ENCODE assay signal across 11 cellular contexts in the genomic region with DNA sequence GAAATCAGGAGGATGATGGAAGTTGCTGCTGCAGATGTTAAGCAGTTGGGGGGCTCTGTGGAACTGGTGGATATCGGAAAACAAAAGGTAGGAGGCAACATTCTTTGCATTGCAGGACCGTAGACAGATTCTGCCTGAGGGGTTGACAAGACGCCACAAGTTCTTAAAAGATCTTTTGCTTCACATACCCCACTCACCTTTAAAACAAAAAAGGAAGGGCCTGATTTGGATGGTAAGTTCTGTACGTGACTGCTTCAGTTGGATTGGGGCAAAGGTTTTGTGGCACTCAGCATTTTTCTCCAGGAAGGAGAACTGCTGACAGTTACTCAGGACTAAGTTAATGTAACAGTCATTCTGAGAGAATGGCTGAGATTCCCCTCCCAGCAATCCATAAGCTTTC.
DNase-seq lines count a peak whose midpoint lies in the region; ATAC-seq and TF ChIP-seq lines count a peak whose summit lies in the region.
"Had no signal": no experiment of that assay in that cellular context is flagged by ENCODE, and none has a peak within 500 bp of the region (broad histone marks: within the 10 kb centered on the region; RNA-seq: fewer than 3 reads in every experiment).

No MANE protein-coding gene starts in this region.

- H3F3A ChIP-seq in OCI-LY1 (ENCODE audit: insufficient read depth, low read length) = 0 out of 2 replicates have a peak, but pooled peaks cover 5% of the 10 kb centered on the region

- H3K4me3 Mint-ChIP-seq in nephron progenitor cell = no peak overlapping the region

- peak overlapping the region; percentile 87 for H3K4me3 ChIP-seq in OCI-LY1 (ENCODE audit: low read depth, low read length, poor library complexity, severe bottlenecking)
- H3K4me3 ChIP-seq in duodenal mucosa (ENCODE audit: low read depth in 1 of 2, low read length in 2 of 2) = peak overlapping the region; percentile 11 to 38
- H3K4me3 ChIP-seq: cardiac muscle cell had no signal

- peaks cover 61% of the 10 kb centered on the region for H3K36me3 Mint-ChIP-seq in nephron progenitor cell (ENCODE audit: low read depth)

- H3K27me3 Mint-ChIP-seq in nephron progenitor cell (ENCODE audit: low read depth, poor library complexity) = no peaks in the 10 kb centered on the region

- TF ChIP-seq CTCF in OCI-LY1 (IDR thresholded peaks at IDR 0.05; ENCODE audit: low read length) (no peak), nephron progenitor cell (IDR thresholded peaks at IDR 0.05) (no peak)

- peak; percentile 72 for DNase-seq in CD1c-positive myeloid dendritic cell (ENCODE audit: extremely low spot score)
- DNase-seq in nephron progenitor cell = no peak
- DNase-seq in activated CD4-positive, CD25-positive, alpha-beta regulatory T cell treated with anti-CD3 and anti-CD28 coated beads, Interleukin-2, amount 50 U/mL, for 72 hours = no peak
- DNase-seq: hippocampal formation, KBM-7 had no signal

- H3K27ac Mint-ChIP-seq in nephron progenitor cell = peak overlapping the region; percentile 98

- no peaks in the 10 kb centered on the region for H3K9me2 ChIP-seq in OCI-LY1 (ENCODE audit: low read depth, low read length)

- TF ChIP-seq POLR2A in GM18505 (IDR thresholded peaks at IDR 0.05; ENCODE audit: borderline replicate concordance, extremely low read depth, insufficient read depth, insufficient read length) = no peak

- peak overlapping the region; percentile 95 for H3K27ac ChIP-seq in OCI-LY1 (ENCODE audit: low read depth, low read length, poor library complexity, severe bottlenecking)
- peak overlapping the region; percentile 30 for H3K27ac ChIP-seq in duodenal mucosa (ENCODE audit: low read depth, low read length)
- H3K27ac ChIP-seq: cardiac muscle cell had no signal

- H3K4me1 Mint-ChIP-seq in nephron progenitor cell = peaks cover 34% of the 10 kb centered on the region

- H3K36me3 ChIP-seq in OCI-LY1 (ENCODE audit: insufficient read depth, low read length) = peaks cover 47% of the 10 kb centered on the region
- H3K36me3 ChIP-seq in duodenal mucosa (ENCODE audit: control insufficient read depth in 1 of 2, insufficient read depth in 2 of 2, low read length in 2 of 2) = peaks cover 20 to 42% of the 10 kb centered on the region in 2 donors

- peaks cover 6% of the 10 kb centered on the region; the same call in 1 of the 2 replicates for H3K79me2 ChIP-seq in OCI-LY1 (ENCODE audit: insufficient read depth, low read length)

- H3K9ac ChIP-seq in OCI-LY1 (ENCODE audit: low read length) (peak overlapping the region; percentile 67), duodenal mucosa (ENCODE audit: low read depth in 1 of 2, low read length in 2 of 2) (peak overlapping the region in 1 of 2 donors; percentile 23)

- no peaks in the 10 kb centered on the region for H4K20me1 ChIP-seq in OCI-LY1 (ENCODE audit: insufficient read depth, low read length)

- no peaks in the 10 kb centered on the region for H3K9me3 Mint-ChIP-seq in nephron progenitor cell

- H2AFZ ChIP-seq in OCI-LY1 (ENCODE audit: low read length) = no peak overlapping the region

- ATAC-seq in HG03354 (IDR thresholded peaks at IDR 0.05; ENCODE audit: poor library complexity, severe bottlenecking, unreplicated experiment) (no peak), GM21576 (IDR thresholded peaks at IDR 0.05; ENCODE audit: unreplicated experiment) (no peak), GM18505 (IDR thresholded peaks at IDR 0.05; ENCODE audit: unreplicated experiment) (no peak)

- H3K4me1 ChIP-seq in OCI-LY1 (ENCODE audit: insufficient read depth, low read length, severe bottlenecking) (peaks cover 47% of the 10 kb centered on the region), duodenal mucosa (ENCODE audit: control insufficient read depth in 1 of 2, insufficient read depth in 2 of 2, low read length in 2 of 2) (peaks cover 31 to 49% of the 10 kb centered on the region in 2 donors)

- no peaks in the 10 kb centered on the region for H3K9me3 ChIP-seq in OCI-LY1 (ENCODE audit: low read length)
- no peaks in the 10 kb centered on the region for H3K9me3 ChIP-seq in duodenal mucosa (ENCODE audit: control insufficient read depth in 1 of 2, low read length in 2 of 2)

- H3K4me2 ChIP-seq in OCI-LY1 (ENCODE audit: low read length) = peak overlapping the region; percentile 87

- H3K27me3 ChIP-seq in OCI-LY1 (ENCODE audit: insufficient read depth, low read length) (no peaks in the 10 kb centered on the region), duodenal mucosa (ENCODE audit: control insufficient read depth in 1 of 2, insufficient read depth in 2 of 2, low read length in 2 of 2) (no peaks in the 10 kb centered on the region)
- H3K27me3 ChIP-seq: cardiac muscle cell had no signal
